Comparison of ENCODE assay signal across 16 cellular contexts in genomic region chr22:37930952-37931440, GRCh38. TPM values are rescaled to one million over a fixed set of nuclear protein-coding genes. Genes with fewer than 3 reads are reported as not detected.
DNase-seq lines count a peak whose midpoint lies in the region; ATAC-seq and TF ChIP-seq lines count a peak whose summit lies in the region.
"Had no signal": no experiment of that assay in that cellular context is flagged by ENCODE, and none has a peak within 500 bp of the region (broad histone marks: within the 10 kb centered on the region; RNA-seq: fewer than 3 reads in every experiment).

No MANE protein-coding gene starts in this region.

- DNase-seq in dorsolateral prefrontal cortex (no peak), neural crest cell (ENCODE audit: low read depth, low spot score) (no peak), COLO668 (lab: John Stamatoyannopoulos, UW; ENCODE audit: unreplicated experiment) (no peak), NCI-H1436 (lab: John Stamatoyannopoulos, UW) (no peak)
- no peak for DNase-seq in activated T-helper 1 cell treated with anti-CD3 and anti-CD28 coated beads, Interleukin-12 subunit alpha, Interleukin-12 subunit beta, Interleukin-2, Interleukin-4 antibody, amounts not matched to agents 30 ng/mL and 10 ng/mL and 1 ng/mL, durations not matched to agents 14 hours and 24 hours and 36 hours (ENCODE audit: low spot score)
- DNase-seq: activated CD8-positive, alpha-beta memory T cell treated with anti-CD3 and anti-CD28 coated beads, Interleukin-2, amount 50 U/mL, for 4 hours; heart right ventricle; NCI-H1694 treated with DMSO at 0.1 percent for 48 hours; T-helper 1 cell had no signal

- no peak overlapping the region for H3K4me3 ChIP-seq in dorsolateral prefrontal cortex
- H3K4me3 ChIP-seq: heart right ventricle, prostate gland had no signal

- no peaks in the 10 kb centered on the region for H3K9me3 Mint-ChIP-seq in neural crest cell
- no peaks in the 10 kb centered on the region for H3K9me3 Mint-ChIP-seq in activated T-helper 1 cell treated with anti-CD3 and anti-CD28 coated beads, Interleukin-12 subunit alpha, Interleukin-12 subunit beta, Interleukin-2, Interleukin-4 antibody, amounts not matched to agents 30 ng/mL and 10 ng/mL and 1 ng/mL, durations not matched to agents 14 hours and 24 hours and 36 hours
- H3K9me3 Mint-ChIP-seq: activated naive CD4-positive, alpha-beta T cell treated with anti-CD3 and anti-CD28 coated beads, Interleukin-2, amount 10 ng/mL, durations not matched to agents 7 days and 5 days had no signal

- H3K27me3 ChIP-seq in dorsolateral prefrontal cortex = no peaks in the 10 kb centered on the region
- H3K27me3 ChIP-seq: heart right ventricle had no signal

- H3K27me3 Mint-ChIP-seq in neural crest cell (ENCODE audit: low read depth) = no peaks in the 10 kb centered on the region
- H3K27me3 Mint-ChIP-seq in activated T-helper 1 cell treated with anti-CD3 and anti-CD28 coated beads, Interleukin-12 subunit alpha, Interleukin-12 subunit beta, Interleukin-2, Interleukin-4 antibody, amounts not matched to agents 30 ng/mL and 10 ng/mL and 1 ng/mL, durations not matched to agents 14 hours and 24 hours and 36 hours (ENCODE audit: insufficient read depth) = no peaks in the 10 kb centered on the region
- H3K27me3 Mint-ChIP-seq: activated naive CD4-positive, alpha-beta T cell treated with anti-CD3 and anti-CD28 coated beads, Interleukin-2, amount 10 ng/mL, durations not matched to agents 7 days and 5 days had no signal

- intact Hi-C loops in dorsolateral prefrontal cortex (cut with DNase I) = loop anchor here (5.0 to 10.0 kb wide), 2 partner anchors 44 to 116 kb away; no protein-coding TSS in a partner anchor
- intact Hi-C loops in activated T-helper 1 cell treated with anti-CD3 and anti-CD28 coated beads, Interleukin-12 subunit alpha, Interleukin-12 subunit beta, Interleukin-2, Interleukin-4 antibody, amounts not matched to agents 30 ng/mL and 10 ng/mL and 1 ng/mL, durations not matched to agents 14 hours and 24 hours and 36 hours (cut with micrococcal nuclease) = loop anchor here (5.0 kb wide), 1 partner anchor 34 kb away; no protein-coding TSS in a partner anchor

- H3K4me1 Mint-ChIP-seq in neural crest cell = peaks cover 8% of the 10 kb centered on the region
- peaks cover 11% of the 10 kb centered on the region for H3K4me1 Mint-ChIP-seq in activated T-helper 1 cell treated with anti-CD3 and anti-CD28 coated beads, Interleukin-12 subunit alpha, Interleukin-12 subunit beta, Interleukin-2, Interleukin-4 antibody, amounts not matched to agents 30 ng/mL and 10 ng/mL and 1 ng/mL, durations not matched to agents 14 hours and 24 hours and 36 hours (ENCODE audit: low read depth)

- no peak overlapping the region for H3K27ac ChIP-seq in 22Rv1
- H3K27ac ChIP-seq in dorsolateral prefrontal cortex = peak overlapping the region in 42 of 59 donors; percentile 4 to 88 (median 74)
- H3K27ac ChIP-seq: heart right ventricle had no signal

- H3K27ac Mint-ChIP-seq in neural crest cell (ENCODE audit: unreplicated experiment) = peak overlapping the region; percentile 27
- no peak overlapping the region for H3K27ac Mint-ChIP-seq in activated T-helper 1 cell treated with anti-CD3 and anti-CD28 coated beads, Interleukin-12 subunit alpha, Interleukin-12 subunit beta, Interleukin-2, Interleukin-4 antibody, amounts not matched to agents 30 ng/mL and 10 ng/mL and 1 ng/mL, durations not matched to agents 14 hours and 24 hours and 36 hours
- H3K27ac Mint-ChIP-seq: activated naive CD4-positive, alpha-beta T cell treated with anti-CD3 and anti-CD28 coated beads, Interleukin-2, amount 10 ng/mL, durations not matched to agents 7 days and 5 days had no signal

- TF ChIP-seq RAD21 in Ishikawa (IDR thresholded peaks at IDR 0.05; ENCODE audit: low read depth) = no peak

- no peak overlapping the region for H3K4me3 Mint-ChIP-seq in neural crest cell
- H3K4me3 Mint-ChIP-seq in activated T-helper 1 cell treated with anti-CD3 and anti-CD28 coated beads, Interleukin-12 subunit alpha, Interleukin-12 subunit beta, Interleukin-2, Interleukin-4 antibody, amounts not matched to agents 30 ng/mL and 10 ng/mL and 1 ng/mL, durations not matched to agents 14 hours and 24 hours and 36 hours = no peak overlapping the region
- H3K4me3 Mint-ChIP-seq: activated naive CD4-positive, alpha-beta T cell treated with anti-CD3 and anti-CD28 coated beads, Interleukin-2, amount 10 ng/mL, durations not matched to agents 7 days and 5 days had no signal

- peaks cover 6% of the 10 kb centered on the region for H3K36me3 Mint-ChIP-seq in neural crest cell (ENCODE audit: low read depth)
- peaks cover 18% of the 10 kb centered on the region for H3K36me3 Mint-ChIP-seq in activated T-helper 1 cell treated with anti-CD3 and anti-CD28 coated beads, Interleukin-12 subunit alpha, Interleukin-12 subunit beta, Interleukin-2, Interleukin-4 antibody, amounts not matched to agents 30 ng/mL and 10 ng/mL and 1 ng/mL, durations not matched to agents 14 hours and 24 hours and 36 hours (ENCODE audit: low read depth)

- no peak for ATAC-seq in GM18870 (IDR thresholded peaks at IDR 0.05; ENCODE audit: unreplicated experiment)

- TF ChIP-seq EP300 in Ishikawa (IDR thresholded peaks at IDR 0.05; ENCODE audit: borderline replicate concordance) = no peak

- peak; percentile 25 for TF ChIP-seq CTCF in 22Rv1 (IDR thresholded peaks at IDR 0.05)
- peak in 6 of 56 donors; percentile 1 to 27 (median 6) for TF ChIP-seq CTCF in dorsolateral prefrontal cortex (IDR thresholded peaks at IDR 0.05 in 54 of 56, conservative IDR thresholded peaks at IDR 0.05 in 2 of 56; ENCODE audit: low read depth in 1 of 56, partially characterized antibody in 56 of 56)
- TF ChIP-seq CTCF in neural crest cell (conservative IDR thresholded peaks at IDR 0.05) = no peak

TF ChIP-seq in Ishikawa, 13 proteins besides CTCF, POLR2A, EP300 and RAD21:
- TF ChIP-seq CREB1 (IDR thresholded peaks at IDR 0.05; ENCODE audit: low read depth) = no peak
- TF ChIP-seq TCF12 (IDR thresholded peaks at IDR 0.05; ENCODE audit: low read depth) = peak; percentile 32; the same call in 1 of the 2 replicates

RNA-seq across cellular contexts. Expression of gene C22orf23, which starts 22.4 kb away (rescaled TPM):
- total RNA-seq in dorsolateral prefrontal cortex = 1 to 10 TPM in 69 of 120 experiments, under 1 TPM in 46, not detected in 5; 0.25 to 2.9 (median 1.1) TPM
- total RNA-seq in neural crest cell = 0.79 and 1.5 TPM in 2 replicates
- 0.61 TPM in 1 of 2 replicates, not detected in the other for total RNA-seq in activated T-helper 1 cell treated with anti-CD3 and anti-CD28 coated beads, Interleukin-12 subunit alpha, Interleukin-12 subunit beta, Interleukin-2, Interleukin-4 antibody, amounts not matched to agents 30 ng/mL and 10 ng/mL and 1 ng/mL, durations not matched to agents 14 hours and 24 hours and 36 hours
- total RNA-seq: kidney epithelial cell had no signal

RNA-seq across cellular contexts. Expression of gene POLR2F, which starts 22.5 kb away (rescaled TPM):
- total RNA-seq in dorsolateral prefrontal cortex (100 to 1,000 TPM in 66 of 120 experiments, 10 to 100 TPM in 54; 64.4 to 251 (median 103) TPM), neural crest cell (137 and 143 TPM in 2 replicates)
- 102 and 120 TPM in 2 replicates for total RNA-seq in activated T-helper 1 cell treated with anti-CD3 and anti-CD28 coated beads, Interleukin-12 subunit alpha, Interleukin-12 subunit beta, Interleukin-2, Interleukin-4 antibody, amounts not matched to agents 30 ng/mL and 10 ng/mL and 1 ng/mL, durations not matched to agents 14 hours and 24 hours and 36 hours

RNA-seq across cellular contexts. Expression of gene MICALL1, which starts 24.9 kb away (rescaled TPM):
- total RNA-seq in dorsolateral prefrontal cortex (10 to 100 TPM in 117 of 120 experiments, 1 to 10 TPM in 3; 7.5 to 65.7 (median 19.8) TPM), neural crest cell (49.1 and 54.4 TPM in 2 replicates)
- 27.3 and 31.1 TPM in 2 replicates for total RNA-seq in activated T-helper 1 cell treated with anti-CD3 and anti-CD28 coated beads, Interleukin-12 subunit alpha, Interleukin-12 subunit beta, Interleukin-2, Interleukin-4 antibody, amounts not matched to agents 30 ng/mL and 10 ng/mL and 1 ng/mL, durations not matched to agents 14 hours and 24 hours and 36 hours

RNA-seq across cellular contexts. Expression of gene SOX10, which starts 53.4 kb away (rescaled TPM):
- total RNA-seq in dorsolateral prefrontal cortex (100 to 1,000 TPM in 35 of 120 experiments, 10 to 100 TPM in 85; 19.6 to 299 (median 76.3) TPM), neural crest cell (279 and 293 TPM in 2 replicates)
- total RNA-seq in activated T-helper 1 cell treated with anti-CD3 and anti-CD28 coated beads, Interleukin-12 subunit alpha, Interleukin-12 subunit beta, Interleukin-2, Interleukin-4 antibody, amounts not matched to agents 30 ng/mL and 10 ng/mL and 1 ng/mL, durations not matched to agents 14 hours and 24 hours and 36 hours = not detected in 2 replicates
- total RNA-seq: kidney epithelial cell, NCI-H460 had no signal
